ENCODE assay signal across 17 cellular contexts in genomic region chr2:42840760-42841159, GRCh38. TPM values are rescaled to one million over a fixed set of nuclear protein-coding genes. Genes with fewer than 3 reads are reported as not detected.
"Had no signal": no experiment of that assay in that cellular context is flagged by ENCODE, and none has a peak within 500 bp of the region (broad histone marks: within the 10 kb centered on the region; RNA-seq: fewer than 3 reads in every experiment).

No MANE protein-coding gene starts in this region.

- H3K27ac Mint-ChIP-seq: activated naive CD4-positive, alpha-beta T cell treated with anti-CD3 and anti-CD28 coated beads for 36 hours; activated naive CD8-positive, alpha-beta T cell treated with anti-CD3 and anti-CD28 coated beads, Interleukin-2, amount 50 U/mL, for 24 hours; activated T-helper 2 cell treated with anti-CD3 and anti-CD28 coated beads, Interferon-gamma antibody, Interleukin-2, Interleukin-4, amounts not matched to agents 10 μg/mL and 5 μg/mL and 100 μg/mL, durations not matched to agents 14 hours and 24 hours and 36 hours; naive thymus-derived CD4-positive, alpha-beta T cell; stimulated activated effector memory CD8-positive, alpha-beta T cell treated with anti-CD3 and anti-CD28 coated beads, Interleukin-12 subunit alpha, Interleukin-12 subunit beta, amount 100 ng/mL, for 72 hours had no signal

- H3K27me3 Mint-ChIP-seq: activated naive CD8-positive, alpha-beta T cell treated with anti-CD3 and anti-CD28 coated beads, Interleukin-2, amount 50 U/mL, for 24 hours had no signal

- H3K27me3 ChIP-seq: dorsolateral prefrontal cortex, neutrophil, tibial nerve had no signal

- H3K36me3 ChIP-seq: neutrophil, tibial nerve had no signal

- H3K4me3 Mint-ChIP-seq: activated naive CD4-positive, alpha-beta T cell treated with anti-CD3 and anti-CD28 coated beads for 36 hours; activated naive CD8-positive, alpha-beta T cell treated with anti-CD3 and anti-CD28 coated beads, Interleukin-2, amount 50 U/mL, for 24 hours; naive thymus-derived CD4-positive, alpha-beta T cell; stimulated activated effector memory CD8-positive, alpha-beta T cell treated with anti-CD3 and anti-CD28 coated beads, Interleukin-12 subunit alpha, Interleukin-12 subunit beta, amount 100 ng/mL, for 72 hours had no signal

- H3K36me3 Mint-ChIP-seq: stimulated activated effector memory CD8-positive, alpha-beta T cell treated with anti-CD3 and anti-CD28 coated beads, Interleukin-12 subunit alpha, Interleukin-12 subunit beta, amount 100 ng/mL, for 72 hours had no signal

- DNase-seq: activated CD4-positive, CD25-positive, alpha-beta regulatory T cell treated with anti-CD3 and anti-CD28 coated beads, Interleukin-2, amount 50 U/mL, for 72 hours; activated naive CD4-positive, alpha-beta T cell treated with anti-CD3 and anti-CD28 coated beads for 36 hours; activated naive CD8-positive, alpha-beta T cell treated with anti-CD3 and anti-CD28 coated beads, Interleukin-2, amount 50 U/mL, for 24 hours; dorsolateral prefrontal cortex; kidney glomerular epithelial cell; mucosa of descending colon; naive thymus-derived CD4-positive, alpha-beta T cell; SHP77; SK-N-SH; T-helper 1 cell; T1000 had no signal

- H3K9me3 Mint-ChIP-seq: activated naive CD4-positive, alpha-beta T cell treated with anti-CD3 and anti-CD28 coated beads for 36 hours; activated naive CD8-positive, alpha-beta T cell treated with anti-CD3 and anti-CD28 coated beads, Interleukin-2, amount 50 U/mL, for 24 hours; activated T-helper 2 cell treated with anti-CD3 and anti-CD28 coated beads, Interferon-gamma antibody, Interleukin-2, Interleukin-4, amounts not matched to agents 10 μg/mL and 5 μg/mL and 100 μg/mL, durations not matched to agents 14 hours and 24 hours and 36 hours; stimulated activated effector memory CD8-positive, alpha-beta T cell treated with anti-CD3 and anti-CD28 coated beads, Interleukin-12 subunit alpha, Interleukin-12 subunit beta, amount 100 ng/mL, for 72 hours had no signal

- H3K9me3 ChIP-seq: mucosa of descending colon, neutrophil, SK-N-SH, tibial nerve had no signal

- ATAC-seq: activated naive CD8-positive, alpha-beta T cell treated with anti-CD3 and anti-CD28 coated beads, Interleukin-2, amount 50 U/mL, for 24 hours; mucosa of descending colon; naive thymus-derived CD4-positive, alpha-beta T cell; sciatic nerve; stimulated activated effector memory CD8-positive, alpha-beta T cell treated with anti-CD3 and anti-CD28 coated beads, Interleukin-12 subunit alpha, Interleukin-12 subunit beta, amount 100 ng/mL, for 72 hours had no signal

- H3K27ac ChIP-seq: dorsolateral prefrontal cortex, neutrophil had no signal

- H3K4me3 ChIP-seq: dorsolateral prefrontal cortex, lung, mucosa of descending colon, tibial nerve had no signal

RNA-seq across cellular contexts. Expression of gene HAAO, which starts 48.4 kb away (rescaled TPM):
- polyA plus RNA-seq: SK-N-SH had no signal
